In genomic region chr9:124855566-124855943, GRCh38 we compare ENCODE assay signal across 32 cellular contexts. TPM values are rescaled to one million over a fixed set of nuclear protein-coding genes. Genes with fewer than 3 reads are reported as not detected.
DNase-seq lines count a peak whose midpoint lies in the region; ATAC-seq, FAIRE-seq and TF ChIP-seq lines count a peak whose summit lies in the region.
"Had no signal": no experiment of that assay in that cellular context is flagged by ENCODE, and none has a peak within 500 bp of the region (broad histone marks: within the 10 kb centered on the region; RNA-seq: fewer than 3 reads in every experiment).

No MANE protein-coding gene starts in this region.

- H4K91ac ChIP-seq in trophoblast cell (ENCODE audit: low read depth, low read length): no peak overlapping the region

- H3K9me3 ChIP-seq in HCT116 (ENCODE audit: control insufficient read depth in 1 of 2, insufficient read depth in 1 of 2, low read depth in 1 of 2, low read length in 2 of 2): no peaks in the 10 kb centered on the region
- no peaks in the 10 kb centered on the region for H3K9me3 ChIP-seq in K562 (replicated peaks; ENCODE audit: control insufficient read depth, insufficient read depth, low read depth, low read length)
- no peaks in the 10 kb centered on the region for H3K9me3 ChIP-seq in trophoblast cell (ENCODE audit: insufficient read depth, low read depth, low read length)
- H3K9me3 ChIP-seq in small intestine (ENCODE audit: control insufficient read depth, low read depth): no peaks in the 10 kb centered on the region
- H3K9me3 ChIP-seq: breast epithelium, left ventricle myocardium inferior, right atrium auricular region, thyroid gland had no signal

- RAD21 ChIA-PET in HCT116 (lab: Charles Lee; ENCODE audit: low non-redundant PET in 1 of 2, low total read pairs in 2 of 2, uncharacterized antibody in 2 of 2, unreplicated experiment in 2 of 2): interaction anchor here in 1 of 2 experiments (0.7 to 2.3 kb wide), 2 partner anchors 79 to 84 kb away, joined by 3 to 6 read pairs; partner anchors contain the start of gene NR6A1

- H3K4me2 ChIP-seq in HCT116 (ENCODE audit: low read length): no peak overlapping the region
- no peak overlapping the region for H3K4me2 ChIP-seq in K562 (ENCODE audit: insufficient read depth, low read length)
- no peak overlapping the region for H3K4me2 ChIP-seq in trophoblast cell (ENCODE audit: low read length)

- TF ChIP-seq CTCF in HCT116 (IDR thresholded peaks at IDR 0.05 in 2 of 3, conservative IDR thresholded peaks at IDR 0.05 in 1 of 3; ENCODE audit: borderline replicate concordance in 1 of 3, insufficient read depth in 1 of 3, low read depth in 2 of 3, low read length in 2 of 3) (no peak), K562 (IDR thresholded peaks at IDR 0.05 in 2 of 3, conservative IDR thresholded peaks at IDR 0.05 in 1 of 3; ENCODE audit: insufficient read depth in 2 of 3, low read depth in 1 of 3, low read length in 3 of 3) (no peak)

- H4K12ac ChIP-seq in trophoblast cell (ENCODE audit: low read depth, low read length): no peak overlapping the region

- peaks cover 21% of the 10 kb centered on the region for H3K79me1 ChIP-seq in trophoblast cell (ENCODE audit: low read length)

- no peak overlapping the region for H3K23ac ChIP-seq in trophoblast cell (ENCODE audit: low read length)

- in situ Hi-C loops in K562 (cut with MboI): no loop called here

- TF ChIP-seq POLR2A in HCT116 (IDR thresholded peaks at IDR 0.05; ENCODE audit: borderline replicate concordance, extremely low read depth, insufficient read depth, insufficient read length) (no peak), K562 (conservative IDR thresholded peaks at IDR 0.05) (no peak)

- H2AFZ ChIP-seq in HCT116 (ENCODE audit: low read depth, low read length, poor library complexity, severe bottlenecking): no peak overlapping the region
- no peak overlapping the region for H2AFZ ChIP-seq in K562 (ENCODE audit: low read depth, low read length)
- no peak overlapping the region for H2AFZ ChIP-seq in trophoblast cell (ENCODE audit: insufficient read depth, low read length, poor library complexity)

- H3K36me3 ChIP-seq in HCT116 (ENCODE audit: control insufficient read depth in 1 of 2, insufficient read depth in 2 of 2, low read length in 2 of 2): peaks cover 30 to 36% of the 10 kb centered on the region in 2 experiments
- peaks cover 45% of the 10 kb centered on the region for H3K36me3 ChIP-seq in K562 (ENCODE audit: control insufficient read depth, insufficient read depth, low read length)
- peaks cover 42 to 45% of the 10 kb centered on the region in 2 experiments for H3K36me3 ChIP-seq in trophoblast cell (ENCODE audit: control insufficient read depth in 1 of 2, insufficient read depth in 2 of 2, low read length in 2 of 2)
- peaks cover 5 to 29% of the 10 kb centered on the region in 2 donors for H3K36me3 ChIP-seq in small intestine (ENCODE audit: control insufficient read depth in 2 of 2, insufficient read depth in 2 of 2, low read length in 2 of 2)

- H4K8ac ChIP-seq in trophoblast cell (ENCODE audit: low read depth, low read length): no peak overlapping the region

- POLR2A ChIA-PET in HCT116 (lab: Charles Lee): interaction anchor here (1.0 to 4.4 kb wide), 5 partner anchors 18 to 84 kb away, joined by 3 to 21 read pairs (median 8); partner anchors contain the start of genes NR6A1 and OLFML2A
- POLR2A ChIA-PET in K562 (lab: Yijun Ruan, JAX): interaction anchor here (0.7 to 5.1 kb wide), 10 partner anchors 9 to 112 kb away, joined by 3 to 64 read pairs (median 4); partner anchors contain the start of genes NR6A1 and OLFML2A

- no peaks in the 10 kb centered on the region for H3K9me2 ChIP-seq in HCT116 (ENCODE audit: insufficient read depth)

- no peak overlapping the region for H2BK5ac ChIP-seq in trophoblast cell (ENCODE audit: low read depth, low read length, poor library complexity)

- intact Hi-C loops in HCT116 (cut with micrococcal nuclease): loop anchor here (5.0 to 10.0 kb wide), 2 partner anchors 287 to 441 kb away; partner anchors contain the start of genes PSMB7 and SCAI
- intact Hi-C loops in K562 (cut with micrococcal nuclease): loop anchor here (5.0 kb wide), 1 partner anchor 37 kb away; no protein-coding TSS in a partner anchor

- H3K27me3 Mint-ChIP-seq in activated T-cell treated with anti-CD3 and anti-CD28 coated beads, Interleukin-2, amount 50 U/mL, for 72 hours (ENCODE audit: low read depth): peaks cover 9% of the 10 kb centered on the region
- peaks cover 4% of the 10 kb centered on the region for H3K27me3 Mint-ChIP-seq in activated T-cell treated with anti-CD3 and anti-CD28 coated beads, Interleukin-2, amount 50 U/mL, for 4 hours (ENCODE audit: low read depth)

- BruUV-seq in HCT116 (replicated peaks; lab: Mats Ljungman, UMichigan): no TSS peak
- no TSS peak for BruUV-seq in K562 (replicated peaks; lab: Mats Ljungman, UMichigan)

- no peak overlapping the region for H3K4me3 Mint-ChIP-seq in activated T-cell treated with anti-CD3 and anti-CD28 coated beads, Interleukin-2, amount 50 U/mL, for 72 hours
- H3K4me3 Mint-ChIP-seq in activated T-cell treated with anti-CD3 and anti-CD28 coated beads, Interleukin-2, amount 50 U/mL, for 4 hours: no peak overlapping the region
- H3K4me3 Mint-ChIP-seq: activated CD4-positive, alpha-beta memory T cell treated with anti-CD3 and anti-CD28 coated beads for 36 hours; HFFc6 had no signal

- DNase-seq in activated T-cell treated with anti-CD3 and anti-CD28 coated beads, Interleukin-2, amount 50 U/mL, for 72 hours: no peak
- DNase-seq in activated T-cell treated with anti-CD3 and anti-CD28 coated beads, Interleukin-2, amount 50 U/mL, for 4 hours: no peak
- no peak for DNase-seq in HCT116 (ENCODE audit: low read depth, low spot score)
- DNase-seq in K562 (ENCODE audit: extremely low read depth in 1 of 4, low spot score in 3 of 4): no peak
- peak; percentile 33 to 59 for DNase-seq in trophoblast cell
- DNase-seq in small intestine: no peak
- DNase-seq: activated CD4-positive, alpha-beta T cell treated with anti-CD3 and anti-CD28 coated beads for 1 hour; effector CD4-positive, alpha-beta T cell; left ventricle myocardium inferior; mesenchymal stem cell; NCI-H1417; NCI-H2029; NCI-H526 treated with DMSO at 0.1 percent for 48 hours; NK-92 treated with Interleukin-12 subunit alpha and Interleukin-12 subunit beta, amount 100 ng/mL, for 24 hours; T-helper 2 cell had no signal

- H3K27ac Mint-ChIP-seq in activated T-cell treated with anti-CD3 and anti-CD28 coated beads, Interleukin-2, amount 50 U/mL, for 72 hours: peak overlapping the region; percentile 26
- H3K27ac Mint-ChIP-seq: activated CD4-positive, alpha-beta memory T cell treated with anti-CD3 and anti-CD28 coated beads for 36 hours had no signal

- TF ChIP-seq EP300 in K562 (IDR thresholded peaks at IDR 0.05; ENCODE audit: low read length): no peak

- H3K79me2 ChIP-seq in HCT116 (ENCODE audit: insufficient read depth, low read length) (peaks cover 27% of the 10 kb centered on the region), K562 (ENCODE audit: control insufficient read depth, insufficient read depth, low read length) (peaks cover 26% of the 10 kb centered on the region), trophoblast cell (ENCODE audit: control insufficient read depth, insufficient read depth, low read length, poor library complexity) (peaks cover 13% of the 10 kb centered on the region)

- peaks cover 15% of the 10 kb centered on the region for H3K9me1 ChIP-seq in K562 (ENCODE audit: control insufficient read depth, insufficient read depth, low read length)

- TF ChIP-seq RAD21 in HCT116 (IDR thresholded peaks at IDR 0.05; ENCODE audit: low read depth) (no peak), K562 (CRISPR knock-in tag; conservative IDR thresholded peaks at IDR 0.05 in 1 of 2, IDR thresholded peaks at IDR 0.05 in 1 of 2) (no peak)

- CTCF ChIA-PET in HCT116 (lab: Charles Lee): interaction anchor here (0.5 to 11.7 kb wide), 12 partner anchors 11 to 521 kb away, joined by 3 to 601 read pairs (median 4); partner anchors contain the start of genes NR6A1 and OLFML2A
- CTCF ChIA-PET in K562 (lab: Yijun Ruan, JAX; ENCODE audit: low intra/inter-chr PET ratio): interaction anchor here (6.3 kb wide), 1 partner anchor 82 kb away, joined by 209 read pairs; the partner anchor contains the start of gene NR6A1

- H2AK5ac ChIP-seq in trophoblast cell (ENCODE audit: low read length): no peak overlapping the region

- H3K4me1 ChIP-seq in HCT116 (ENCODE audit: control insufficient read depth in 1 of 2, insufficient read depth in 2 of 2, low read length in 2 of 2) (peaks cover 12 to 56% of the 10 kb centered on the region in 2 experiments; a peak in 3 of 4 replicates), K562 (replicated peaks in 1 of 2; ENCODE audit: control insufficient read depth in 2 of 2, insufficient read depth in 2 of 2, low read length in 2 of 2) (peaks cover 12 to 70% of the 10 kb centered on the region in 2 experiments; a peak in 4 of 5 replicates), trophoblast cell (ENCODE audit: control insufficient read depth in 1 of 2, insufficient read depth in 2 of 2, low read length in 2 of 2) (peaks cover 21 to 27% of the 10 kb centered on the region in 2 experiments), small intestine (ENCODE audit: control insufficient read depth in 2 of 2, insufficient read depth in 1 of 2, low read depth in 1 of 2, low read length in 1 of 2) (peaks cover 0 to 3% of the 10 kb centered on the region in 2 donors)

- H2BK120ac ChIP-seq in trophoblast cell (ENCODE audit: insufficient read depth, low read length, poor library complexity): no peak overlapping the region

- H3K4me3 ChIP-seq in HCT116 (replicated peaks in 1 of 2; ENCODE audit: low read depth in 1 of 2, low read length in 2 of 2) (no peak overlapping the region), K562 (no peak overlapping the region), trophoblast cell (ENCODE audit: low read depth, low read length) (no peak overlapping the region), small intestine (ENCODE audit: low read depth in 1 of 2, low read length in 2 of 2) (no peak overlapping the region)
- H3K4me3 ChIP-seq: breast epithelium, left ventricle myocardium inferior, right atrium auricular region, thyroid gland had no signal

- H4K20me1 ChIP-seq in HCT116 (ENCODE audit: insufficient read depth) (peaks cover 46% of the 10 kb centered on the region), K562 (replicated peaks; ENCODE audit: control insufficient read depth, insufficient read depth, low read length) (peaks cover 45% of the 10 kb centered on the region)

- WGBS in K562 (ENCODE audit: insufficient coverage, low coverage, missing lambda C conversion rate): 78% methylated on average over 16 of the region's 18 CpGs
- no CpG with 5 or more reads among the region's 18 CpGs for WGBS in trophoblast cell (ENCODE audit: extremely low coverage, insufficient coverage, insufficient read length)
- 82 to 87% (median 85%) methylated on average over 18 of the region's 18 CpGs for WGBS in small intestine, 3 donors

- H2BK12ac ChIP-seq in trophoblast cell (ENCODE audit: low read length): no peak overlapping the region

- H3K27me3 ChIP-seq in HCT116 (ENCODE audit: insufficient read depth, low read length): no peaks in the 10 kb centered on the region
- no peaks in the 10 kb centered on the region for H3K27me3 ChIP-seq in K562 (ENCODE audit: control insufficient read depth in 2 of 2, insufficient read depth in 2 of 2, low read length in 2 of 2)
- H3K27me3 ChIP-seq in trophoblast cell (ENCODE audit: insufficient read depth, low read length): no peaks in the 10 kb centered on the region
- no peaks in the 10 kb centered on the region for H3K27me3 ChIP-seq in small intestine (ENCODE audit: control insufficient read depth in 2 of 2, insufficient read depth in 2 of 2, low read length in 2 of 2)
- H3K27me3 ChIP-seq: breast epithelium, right atrium auricular region, thyroid gland had no signal

- FAIRE-seq in K562 (lab: Jason Lieb, UNC) (no peak), small intestine (lab: Jason Lieb, UNC) (no peak)
- FAIRE-seq: A204.1, colon, keratinocyte had no signal

- H3K9ac ChIP-seq in HCT116 (ENCODE audit: low read length) (no peak overlapping the region), K562 (ENCODE audit: insufficient read depth in 1 of 2, low read depth in 2 of 2, low read length in 2 of 2) (peak overlapping the region in 1 of 2 experiments; percentile 61; a peak in 2 of 4 replicates), trophoblast cell (ENCODE audit: low read length) (no peak overlapping the region)

- H3K4ac ChIP-seq in trophoblast cell (ENCODE audit: low read depth, low read length): no peak overlapping the region

- no peak overlapping the region for H3K18ac ChIP-seq in trophoblast cell (ENCODE audit: low read length)

- no peak for ATAC-seq in activated T-cell treated with anti-CD3 and anti-CD28 coated beads, Interleukin-2, amount 50 U/mL, for 72 hours (replicated peaks in 1 of 2)
- no peak for ATAC-seq in activated T-cell treated with anti-CD3 and anti-CD28 coated beads, Interleukin-2, amount 50 U/mL, for 4 hours
- ATAC-seq in HCT116 (no peak), K562 (no peak), HG02973 (IDR thresholded peaks at IDR 0.05; ENCODE audit: unreplicated experiment) (no peak), GM21447 (IDR thresholded peaks at IDR 0.05; ENCODE audit: unreplicated experiment) (no peak)
- ATAC-seq: activated naive CD4-positive, alpha-beta T cell treated with anti-CD3 and anti-CD28 coated beads, Interleukin-2, amount 50 U/mL, for 72 hours had no signal

- H3K9me3 Mint-ChIP-seq in activated T-cell treated with anti-CD3 and anti-CD28 coated beads, Interleukin-2, amount 50 U/mL, for 72 hours: no peaks in the 10 kb centered on the region
- H3K9me3 Mint-ChIP-seq in activated T-cell treated with anti-CD3 and anti-CD28 coated beads, Interleukin-2, amount 50 U/mL, for 4 hours: no peaks in the 10 kb centered on the region
- H3K9me3 Mint-ChIP-seq: activated CD4-positive, alpha-beta memory T cell treated with anti-CD3 and anti-CD28 coated beads for 36 hours; activated naive CD4-positive, alpha-beta T cell treated with anti-CD3 and anti-CD28 coated beads, Interleukin-2, amount 50 U/mL, for 72 hours; activated T-helper 2 cell treated with anti-CD3 and anti-CD28 coated beads, Interferon-gamma antibody, Interleukin-2, Interleukin-4, amounts not matched to agents 10 μg/mL and 5 μg/mL and 100 μg/mL, durations not matched to agents 14 hours and 24 hours and 36 hours; HFFc6 had no signal

- peaks cover 47% of the 10 kb centered on the region for H3K4me1 Mint-ChIP-seq in activated T-cell treated with anti-CD3 and anti-CD28 coated beads, Interleukin-2, amount 50 U/mL, for 72 hours (ENCODE audit: low read depth)
- H3K4me1 Mint-ChIP-seq in activated T-cell treated with anti-CD3 and anti-CD28 coated beads, Interleukin-2, amount 50 U/mL, for 4 hours (ENCODE audit: low read depth): peaks cover 40% of the 10 kb centered on the region

- H3K27ac ChIP-seq in HCT116 (ENCODE audit: low read depth, low read length) (peak overlapping the region; percentile 18; the same call in 1 of the 2 replicates), K562 (ENCODE audit: extremely low read depth, low read depth, low read length) (no peak overlapping the region), trophoblast cell (ENCODE audit: low read depth, low read length) (no peak overlapping the region), small intestine (ENCODE audit: low read depth in 1 of 2, low read length in 1 of 2) (no peak overlapping the region)
- H3K27ac ChIP-seq: breast epithelium, epithelial cell of prostate, left ventricle myocardium inferior, right atrium auricular region, thyroid gland had no signal

- H3K36me3 Mint-ChIP-seq in activated T-cell treated with anti-CD3 and anti-CD28 coated beads, Interleukin-2, amount 50 U/mL, for 72 hours (ENCODE audit: insufficient read depth in 2 of 2): peaks cover 10 to 18% of the 10 kb centered on the region in 2 donors
- peaks cover 35% of the 10 kb centered on the region for H3K36me3 Mint-ChIP-seq in activated T-cell treated with anti-CD3 and anti-CD28 coated beads, Interleukin-2, amount 50 U/mL, for 4 hours (ENCODE audit: insufficient read depth)

- H3K14ac ChIP-seq in trophoblast cell (ENCODE audit: low read length): no peak overlapping the region

RNA-seq across cellular contexts. Expression of gene WDR38, which starts 2.3 kb away (rescaled TPM):
- total RNA-seq in activated T-cell treated with anti-CD3 and anti-CD28 coated beads, Interleukin-2, amount 50 U/mL, for 72 hours: not detected
- not detected for total RNA-seq in activated T-cell treated with anti-CD3 and anti-CD28 coated beads, Interleukin-2, amount 50 U/mL, for 4 hours
- total RNA-seq in HCT116 (2021; ENCODE audit: unreplicated experiment): not detected
- not detected in 2 replicates for polyA plus RNA-seq in HCT116 (2012)
- not detected in 2 replicates for total RNA-seq in K562 (2011; cell fraction: chromatin; rRNA removed; ENCODE audit: low replicate concordance)
- total RNA-seq in K562 (2011; cell fraction: nucleolus; rRNA removed): not detected in 2 replicates
- not detected in 2 replicates for total RNA-seq in K562 (2011; cell fraction: nucleoplasm; rRNA removed)
- total RNA-seq in K562 (2014; rRNA removed): not detected in 2 replicates
- not detected in 2 replicates for total RNA-seq in K562 (2014; rRNA removed; fragmentation: Illumina TruSeq; extraction: Trizol)
- total RNA-seq in K562 (2015; rRNA removed; fragmentation: Illumina TruSeq; extraction: Trizol): not detected in 2 replicates
- not detected in 2 replicates for total RNA-seq in K562 (2021)
- polyA plus RNA-seq in K562 (2011; rRNA removed): not detected in 2 replicates
- polyA plus RNA-seq in K562 (2011; cell fraction: cytosol; rRNA removed): not detected in 2 replicates
- polyA plus RNA-seq in K562 (2011; cell fraction: nucleus; rRNA removed): not detected in 2 replicates
- polyA plus RNA-seq in K562 (2012): 0.05 TPM in 1 of 2 replicates, not detected in the other
- not detected in 2 replicates for polyA plus RNA-seq in K562 (2014; fragmentation: Illumina TruSeq; extraction: Trizol)
- not detected for polyA plus RNA-seq in K562 (2014; fragmentation: Nextera tagmentation; extraction: Ambion mirVana)
- polyA plus RNA-seq in K562 (2014; rRNA removed): not detected in 2 replicates
- not detected in 2 replicates for polyA minus RNA-seq in K562 (2011; rRNA and poly(A)+ RNA removed)
- not detected in 2 replicates for polyA minus RNA-seq in K562 (2011; cell fraction: cytosol; rRNA and poly(A)+ RNA removed)
- not detected in 2 replicates for polyA minus RNA-seq in K562 (2011; cell fraction: nucleus; rRNA and poly(A)+ RNA removed)
- 0.05 and 0.06 TPM in 2 replicates for polyA plus RNA-seq in trophoblast cell (2013)
- polyA plus RNA-seq in small intestine: not detected
- total RNA-seq: activated CD4-positive, alpha-beta memory T cell treated with anti-CD3 and anti-CD28 coated beads for 36 hours; activated naive CD4-positive, alpha-beta T cell treated with anti-CD3 and anti-CD28 coated beads, Interleukin-2, amount 50 U/mL, for 72 hours; activated T-helper 2 cell treated with anti-CD3 and anti-CD28 coated beads, Interferon-gamma antibody, Interleukin-2, Interleukin-4, amounts not matched to agents 10 μg/mL and 5 μg/mL and 100 μg/mL, durations not matched to agents 14 hours and 24 hours and 36 hours; CD4-positive, alpha-beta memory T cell; HFFc6; HT-29; left ventricle myocardium inferior; MCF 10A; PC-3; right atrium auricular region had no signal
- polyA plus RNA-seq: CD4-positive, alpha-beta memory T cell; keratinocyte had no signal

RNA-seq across cellular contexts. Expression of gene RPL35, which starts 6.2 kb away (rescaled TPM):
- 1,000 to 10,000 TPM; 1,754 to 1,822 TPM for total RNA-seq in activated T-cell treated with anti-CD3 and anti-CD28 coated beads, Interleukin-2, amount 50 U/mL, for 72 hours
- 1,000 to 10,000 TPM; 2,385 to 2,622 (median 2,487) TPM for total RNA-seq in activated T-cell treated with anti-CD3 and anti-CD28 coated beads, Interleukin-2, amount 50 U/mL, for 4 hours
- total RNA-seq in HCT116 (2021; ENCODE audit: unreplicated experiment): 1,754 TPM
- 2,813 and 3,271 TPM in 2 replicates for polyA plus RNA-seq in HCT116 (2012)
- total RNA-seq in K562 (2011; cell fraction: chromatin; rRNA removed; ENCODE audit: low replicate concordance): 82.3 and 233 TPM in 2 replicates
- total RNA-seq in K562 (2011; cell fraction: nucleolus; rRNA removed): 710 and 759 TPM in 2 replicates
- 556 and 654 TPM in 2 replicates for total RNA-seq in K562 (2011; cell fraction: nucleoplasm; rRNA removed)
- total RNA-seq in K562 (2014; rRNA removed): 3,379 and 5,070 TPM in 2 replicates
- 1,284 and 1,755 TPM in 2 replicates for total RNA-seq in K562 (2014; rRNA removed; fragmentation: Illumina TruSeq; extraction: Trizol)
- total RNA-seq in K562 (2015; rRNA removed; fragmentation: Illumina TruSeq; extraction: Trizol): 3,383 and 3,546 TPM in 2 replicates
- 2,106 and 2,300 TPM in 2 replicates for total RNA-seq in K562 (2021)
- polyA plus RNA-seq in K562 (2011; rRNA removed): 2,343 and 2,530 TPM in 2 replicates
- polyA plus RNA-seq in K562 (2011; cell fraction: cytosol; rRNA removed): 2,634 and 3,242 TPM in 2 replicates
- 2,032 and 2,780 TPM in 2 replicates for polyA plus RNA-seq in K562 (2011; cell fraction: nucleus; rRNA removed)
- polyA plus RNA-seq in K562 (2012): 2,776 and 4,833 TPM in 2 replicates
- polyA plus RNA-seq in K562 (2014; fragmentation: Illumina TruSeq; extraction: Trizol): 3,405 and 3,414 TPM in 2 replicates
- 1,000 to 10,000 TPM; 4,709 to 5,101 TPM for polyA plus RNA-seq in K562 (2014; fragmentation: Nextera tagmentation; extraction: Ambion mirVana)
- 4,604 and 5,028 TPM in 2 replicates for polyA plus RNA-seq in K562 (2014; rRNA removed)
- 286 and 426 TPM in 2 replicates for polyA minus RNA-seq in K562 (2011; rRNA and poly(A)+ RNA removed)
- 256 and 334 TPM in 2 replicates for polyA minus RNA-seq in K562 (2011; cell fraction: cytosol; rRNA and poly(A)+ RNA removed)
- 214 and 338 TPM in 2 replicates for polyA minus RNA-seq in K562 (2011; cell fraction: nucleus; rRNA and poly(A)+ RNA removed)
- polyA plus RNA-seq in trophoblast cell (2013): 3,251 and 3,406 TPM in 2 replicates
- 1,000 to 10,000 TPM; 2,258 to 5,100 (median 3,355) TPM for polyA plus RNA-seq in small intestine

RNA-seq across cellular contexts. Expression of gene ARPC5L, which starts 6.4 kb away (rescaled TPM):
- 100 to 1,000 TPM; 116 to 125 TPM for total RNA-seq in activated T-cell treated with anti-CD3 and anti-CD28 coated beads, Interleukin-2, amount 50 U/mL, for 72 hours
- total RNA-seq in activated T-cell treated with anti-CD3 and anti-CD28 coated beads, Interleukin-2, amount 50 U/mL, for 4 hours: 100 to 1,000 TPM; 131 to 146 (median 146) TPM
- total RNA-seq in HCT116 (2021; ENCODE audit: unreplicated experiment) (50.0 TPM), K562 (2014; rRNA removed) (63.8 and 64.3 TPM in 2 replicates), K562 (2014; rRNA removed; fragmentation: Illumina TruSeq; extraction: Trizol) (56.8 and 63.7 TPM in 2 replicates), K562 (2015; rRNA removed; fragmentation: Illumina TruSeq; extraction: Trizol) (63.9 and 64.1 TPM in 2 replicates), K562 (2021) (58.1 and 65.2 TPM in 2 replicates)
- 41.9 and 42.2 TPM in 2 replicates for polyA plus RNA-seq in HCT116 (2012)
- 58.8 and 69.4 TPM in 2 replicates for total RNA-seq in K562 (2011; cell fraction: chromatin; rRNA removed; ENCODE audit: low replicate concordance)
- total RNA-seq in K562 (2011; cell fraction: nucleolus; rRNA removed): 35.7 and 42.4 TPM in 2 replicates
- 46.7 and 58.8 TPM in 2 replicates for total RNA-seq in K562 (2011; cell fraction: nucleoplasm; rRNA removed)
- polyA plus RNA-seq in K562 (2011; rRNA removed) (62.9 and 89.7 TPM in 2 replicates), K562 (2014; fragmentation: Illumina TruSeq; extraction: Trizol) (50.7 and 51.8 TPM in 2 replicates), K562 (2014; fragmentation: Nextera tagmentation; extraction: Ambion mirVana) (10 to 100 TPM; 25.4 to 26.3 TPM), K562 (2014; rRNA removed) (111 and 113 TPM in 2 replicates), small intestine (10 to 100 TPM; 53.5 to 55.7 (median 53.8) TPM)
- polyA plus RNA-seq in K562 (2011; cell fraction: cytosol; rRNA removed): 44.8 TPM in 2 replicates
- 26.6 and 32.7 TPM in 2 replicates for polyA plus RNA-seq in K562 (2011; cell fraction: nucleus; rRNA removed)
- 58.5 and 69.9 TPM in 2 replicates for polyA plus RNA-seq in K562 (2012)
- 42.7 and 53.5 TPM in 2 replicates for polyA minus RNA-seq in K562 (2011; rRNA and poly(A)+ RNA removed)
- polyA minus RNA-seq in K562 (2011; cell fraction: cytosol; rRNA and poly(A)+ RNA removed): 15.4 and 22.6 TPM in 2 replicates
- 12.3 and 12.5 TPM in 2 replicates for polyA minus RNA-seq in K562 (2011; cell fraction: nucleus; rRNA and poly(A)+ RNA removed)
- 60.3 and 60.7 TPM in 2 replicates for polyA plus RNA-seq in trophoblast cell (2013)

Comparison
In these comparisons a context has a peak if more than half of its experiments do, and no peak if none do; other contexts are left out.
1. DNase-seq: peak in trophoblast cell (2 of 2); none in activated T-cell treated with anti-CD3 and anti-CD28 coated beads, Interleukin-2, amount 50 U/mL, for 72 hours (0 of 2), activated T-cell treated with anti-CD3 and anti-CD28 coated beads, Interleukin-2, amount 50 U/mL, for 4 hours (single experiment), HCT116 (single experiment), K562 (0 of 4) and small intestine (single experiment).